ENCODE assay signal across 2 cellular contexts in the genomic region with DNA sequence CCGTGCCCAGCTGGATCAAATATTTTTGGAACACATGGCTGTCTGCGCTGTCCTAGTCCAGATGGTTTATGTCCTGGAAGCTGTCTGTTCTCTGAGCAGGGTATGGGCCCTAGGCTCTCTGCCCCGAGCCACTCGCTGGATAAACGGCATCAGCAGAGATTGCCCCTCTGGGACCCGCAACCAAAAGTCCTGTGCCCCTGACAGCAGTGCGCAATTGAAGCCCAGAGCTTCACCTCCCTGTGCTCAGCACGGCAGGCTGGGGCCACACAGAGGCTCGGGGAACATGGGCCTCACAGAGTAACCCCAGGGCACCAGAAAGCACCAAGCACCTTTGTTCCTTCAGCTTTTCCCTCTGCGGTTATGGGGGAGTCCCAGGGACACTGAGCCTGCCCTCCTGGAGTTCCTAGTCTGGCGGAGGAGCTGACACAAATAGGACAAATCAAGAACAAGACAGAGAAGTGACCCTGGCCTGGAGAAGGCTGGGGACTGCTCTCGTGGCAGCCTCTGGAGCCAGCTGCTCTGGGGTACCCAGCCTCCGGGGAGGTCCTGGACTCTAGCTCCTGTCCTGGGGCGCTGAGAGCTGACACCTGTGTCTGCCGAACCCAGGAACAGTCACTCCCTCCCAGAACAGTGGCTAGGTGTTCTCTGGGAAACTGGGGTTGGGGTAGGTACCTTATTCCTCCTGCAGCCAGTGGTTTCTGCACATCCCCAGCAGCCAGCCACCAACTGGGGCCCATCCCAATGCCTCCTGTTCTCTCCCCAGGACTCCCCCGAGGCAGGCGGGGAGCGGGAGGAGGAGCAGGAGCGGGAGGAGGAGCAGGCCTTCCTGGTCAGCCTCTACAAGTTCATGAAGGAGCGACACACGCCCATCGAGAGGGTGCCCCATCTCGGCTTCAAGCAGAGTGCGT.
TF ChIP-seq lines count a peak whose summit lies in the region.

No MANE protein-coding gene starts in this region.

TF ChIP-seq in SK-N-SH, 30 proteins besides CTCF, POLR2A, EP300 and RAD21 (continued from another document):
- TF ChIP-seq, protein P1, sequence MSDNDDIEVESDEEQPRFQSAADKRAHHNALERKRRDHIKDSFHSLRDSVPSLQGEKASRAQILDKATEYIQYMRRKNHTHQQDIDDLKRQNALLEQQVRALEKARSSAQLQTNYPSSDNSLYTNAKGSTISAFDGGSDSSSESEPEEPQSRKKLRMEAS (IDR thresholded peaks at IDR 0.05; ENCODE audit: low read depth), result no peak
- TF ChIP-seq NRF1 (IDR thresholded peaks at IDR 0.05; ENCODE audit: low read depth, low read length), result no peak
- TF ChIP-seq SIN3A (IDR thresholded peaks at IDR 0.05; ENCODE audit: borderline replicate concordance, low read depth, low read length), result no peak
- TF ChIP-seq, protein P2, sequence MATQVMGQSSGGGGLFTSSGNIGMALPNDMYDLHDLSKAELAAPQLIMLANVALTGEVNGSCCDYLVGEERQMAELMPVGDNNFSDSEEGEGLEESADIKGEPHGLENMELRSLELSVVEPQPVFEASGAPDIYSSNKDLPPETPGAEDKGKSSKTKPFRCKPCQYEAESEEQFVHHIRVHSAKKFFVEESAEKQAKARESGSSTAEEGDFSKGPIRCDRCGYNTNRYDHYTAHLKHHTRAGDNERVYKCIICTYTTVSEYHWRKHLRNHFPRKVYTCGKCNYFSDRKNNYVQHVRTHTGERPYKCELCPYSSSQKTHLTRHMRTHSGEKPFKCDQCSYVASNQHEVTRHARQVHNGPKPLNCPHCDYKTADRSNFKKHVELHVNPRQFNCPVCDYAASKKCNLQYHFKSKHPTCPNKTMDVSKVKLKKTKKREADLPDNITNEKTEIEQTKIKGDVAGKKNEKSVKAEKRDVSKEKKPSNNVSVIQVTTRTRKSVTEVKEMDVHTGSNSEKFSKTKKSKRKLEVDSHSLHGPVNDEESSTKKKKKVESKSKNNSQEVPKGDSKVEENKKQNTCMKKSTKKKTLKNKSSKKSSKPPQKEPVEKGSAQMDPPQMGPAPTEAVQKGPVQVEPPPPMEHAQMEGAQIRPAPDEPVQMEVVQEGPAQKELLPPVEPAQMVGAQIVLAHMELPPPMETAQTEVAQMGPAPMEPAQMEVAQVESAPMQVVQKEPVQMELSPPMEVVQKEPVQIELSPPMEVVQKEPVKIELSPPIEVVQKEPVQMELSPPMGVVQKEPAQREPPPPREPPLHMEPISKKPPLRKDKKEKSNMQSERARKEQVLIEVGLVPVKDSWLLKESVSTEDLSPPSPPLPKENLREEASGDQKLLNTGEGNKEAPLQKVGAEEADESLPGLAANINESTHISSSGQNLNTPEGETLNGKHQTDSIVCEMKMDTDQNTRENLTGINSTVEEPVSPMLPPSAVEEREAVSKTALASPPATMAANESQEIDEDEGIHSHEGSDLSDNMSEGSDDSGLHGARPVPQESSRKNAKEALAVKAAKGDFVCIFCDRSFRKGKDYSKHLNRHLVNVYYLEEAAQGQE (IDR thresholded peaks at IDR 0.05; ENCODE audit: low read depth, low read length), result no peak
- TF ChIP-seq TCF12 (IDR thresholded peaks at IDR 0.05), result no peak
- TF ChIP-seq ELF1 (IDR thresholded peaks at IDR 0.05), result no peak
- no peak for TF ChIP-seq USF1 (IDR thresholded peaks at IDR 0.05; ENCODE audit: borderline replicate concordance, low read depth)
- TF ChIP-seq FOXM1 (IDR thresholded peaks at IDR 0.05; ENCODE audit: low read depth), result no peak
TF ChIP-seq in SK-N-SH: peak in this region for 0.

TF ChIP-seq in SK-N-SH treated with all-trans-retinoic acid at 6 μM for 48 hours, 23 proteins besides CTCF, POLR2A, EP300 and RAD21 (continued from another document):
- TF ChIP-seq TSHZ2 (CRISPR knock-in tag; IDR thresholded peaks at IDR 0.05), result no peak
- no peak for TF ChIP-seq ESRRG (CRISPR knock-in tag; IDR thresholded peaks at IDR 0.05)
- TF ChIP-seq, protein P3, sequence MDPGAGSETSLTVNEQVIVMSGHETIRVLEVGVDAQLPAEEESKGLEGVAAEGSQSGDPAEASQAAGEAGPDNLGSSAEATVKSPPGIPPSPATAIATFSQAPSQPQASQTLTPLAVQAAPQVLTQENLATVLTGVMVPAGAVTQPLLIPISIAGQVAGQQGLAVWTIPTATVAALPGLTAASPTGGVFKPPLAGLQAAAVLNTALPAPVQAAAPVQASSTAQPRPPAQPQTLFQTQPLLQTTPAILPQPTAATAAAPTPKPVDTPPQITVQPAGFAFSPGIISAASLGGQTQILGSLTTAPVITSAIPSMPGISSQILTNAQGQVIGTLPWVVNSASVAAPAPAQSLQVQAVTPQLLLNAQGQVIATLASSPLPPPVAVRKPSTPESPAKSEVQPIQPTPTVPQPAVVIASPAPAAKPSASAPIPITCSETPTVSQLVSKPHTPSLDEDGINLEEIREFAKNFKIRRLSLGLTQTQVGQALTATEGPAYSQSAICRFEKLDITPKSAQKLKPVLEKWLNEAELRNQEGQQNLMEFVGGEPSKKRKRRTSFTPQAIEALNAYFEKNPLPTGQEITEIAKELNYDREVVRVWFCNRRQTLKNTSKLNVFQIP (CRISPR knock-in tag; IDR thresholded peaks at IDR 0.05; ENCODE audit: borderline replicate concordance, low read depth), result no peak
- TF ChIP-seq CREB5 (CRISPR knock-in tag; IDR thresholded peaks at IDR 0.05; ENCODE audit: low read depth), result no peak
- TF ChIP-seq BACH2 (CRISPR knock-in tag; IDR thresholded peaks at IDR 0.05; ENCODE audit: borderline replicate concordance), result no peak
- no peak for TF ChIP-seq TCF4 (CRISPR knock-in tag; IDR thresholded peaks at IDR 0.05; ENCODE audit: borderline replicate concordance)
- TF ChIP-seq OSR1 (CRISPR knock-in tag; IDR thresholded peaks at IDR 0.05), result no peak
- no peak for TF ChIP-seq GLIS3 (CRISPR knock-in tag; IDR thresholded peaks at IDR 0.05)
- TF ChIP-seq ZNF8 (CRISPR knock-in tag; IDR thresholded peaks at IDR 0.05), result no peak
- no peak for TF ChIP-seq ARNTL (CRISPR knock-in tag; IDR thresholded peaks at IDR 0.05; ENCODE audit: borderline replicate concordance, low read depth)
- TF ChIP-seq TOX (CRISPR knock-in tag; IDR thresholded peaks at IDR 0.05; ENCODE audit: borderline replicate concordance), result no peak
- no peak for TF ChIP-seq PPARA (CRISPR knock-in tag; IDR thresholded peaks at IDR 0.05; ENCODE audit: borderline replicate concordance)
- TF ChIP-seq ZFP30 (CRISPR knock-in tag; IDR thresholded peaks at IDR 0.05), result no peak
- TF ChIP-seq ISL1 (CRISPR knock-in tag; IDR thresholded peaks at IDR 0.05), result no peak
- no peak for TF ChIP-seq ZNF565 (CRISPR knock-in tag; conservative IDR thresholded peaks at IDR 0.05; ENCODE audit: low read depth)
- TF ChIP-seq ZFP3 (CRISPR knock-in tag; IDR thresholded peaks at IDR 0.05), result no peak
TF ChIP-seq in SK-N-SH treated with all-trans-retinoic acid at 6 μM for 48 hours: peak in this region for 0.
